In genomic region chr3:190886945-190887344, GRCh38 we compare ENCODE assay signal across 13 cellular contexts. TPM values are rescaled to one million over a fixed set of nuclear protein-coding genes. Genes with fewer than 3 reads are reported as not detected.
DNase-seq lines count a peak whose midpoint lies in the region; ATAC-seq, FAIRE-seq and TF ChIP-seq lines count a peak whose summit lies in the region.
"Had no signal": no experiment of that assay in that cellular context is flagged by ENCODE, and none has a peak within 500 bp of the region (broad histone marks: within the 10 kb centered on the region; RNA-seq: fewer than 3 reads in every experiment).

No MANE protein-coding gene starts in this region.

- no peak overlapping the region for H3K9ac ChIP-seq in astrocyte (ENCODE audit: low read length)
- no peak overlapping the region for H3K9ac ChIP-seq in mesenchymal stem cell (ENCODE audit: low read length)

- H3K14ac ChIP-seq in mesenchymal stem cell (ENCODE audit: low read length in 2 of 2), result no peak overlapping the region

- no peak for TF ChIP-seq CTCF in astrocyte (IDR thresholded peaks at IDR 0.05; ENCODE audit: insufficient read depth, low read depth, low read length)

- no peak overlapping the region for H2BK120ac ChIP-seq in mesenchymal stem cell (ENCODE audit: low read depth, low read length)

- H3K23ac ChIP-seq in mesenchymal stem cell (ENCODE audit: low read length in 2 of 2), result no peak overlapping the region

- H3K4me3 ChIP-seq in astrocyte (ENCODE audit: insufficient read depth, low read depth, low read length) (no peak overlapping the region), mesenchymal stem cell (ENCODE audit: insufficient read depth in 1 of 2, low read depth in 1 of 2, low read length in 2 of 2) (no peak overlapping the region)
- H3K4me3 ChIP-seq: heart right ventricle had no signal

- H3K9me3 ChIP-seq in astrocyte (ENCODE audit: insufficient read depth, low read depth, low read length), result no peaks in the 10 kb centered on the region
- no peaks in the 10 kb centered on the region for H3K9me3 ChIP-seq in mesenchymal stem cell (ENCODE audit: control insufficient read depth, low read length)
- H3K9me3 ChIP-seq: heart right ventricle had no signal

- H4K20me1 ChIP-seq in astrocyte (ENCODE audit: insufficient read depth, low read length), result no peaks in the 10 kb centered on the region

- no peak overlapping the region for H2BK5ac ChIP-seq in mesenchymal stem cell (ENCODE audit: low read depth, low read length, poor library complexity, severe bottlenecking)

- peak; percentile 65 for FAIRE-seq in GM18507 (lab: Jason Lieb, UNC)
- no peak for FAIRE-seq in astrocyte (lab: Jason Lieb, UNC)

- H3K27me3 ChIP-seq in astrocyte (ENCODE audit: insufficient read depth, low read length) (no peaks in the 10 kb centered on the region), mesenchymal stem cell (ENCODE audit: control insufficient read depth in 1 of 2, insufficient read depth in 1 of 2, low read length in 2 of 2) (no peaks in the 10 kb centered on the region)
- H3K27me3 ChIP-seq: brain microvascular endothelial cell had no signal

- H3K4me1 ChIP-seq in astrocyte (ENCODE audit: insufficient read depth, low read length) (no peaks in the 10 kb centered on the region), mesenchymal stem cell (ENCODE audit: control insufficient read depth, insufficient read depth, low read depth, low read length) (no peaks in the 10 kb centered on the region)
- H3K4me1 ChIP-seq: heart right ventricle had no signal

- H3K79me1 ChIP-seq in mesenchymal stem cell (replicated peaks; ENCODE audit: low read length, poor library complexity, severe bottlenecking), result no peaks in the 10 kb centered on the region

- no peak overlapping the region for H2BK12ac ChIP-seq in mesenchymal stem cell (ENCODE audit: low read length in 2 of 2)

- no peaks in the 10 kb centered on the region for H3K27me3 Mint-ChIP-seq in astrocyte (ENCODE audit: low read depth, unreplicated experiment)
- H3K27me3 Mint-ChIP-seq: CD8-positive, alpha-beta memory T cell had no signal

- no peak overlapping the region for H3K18ac ChIP-seq in mesenchymal stem cell (ENCODE audit: low read depth in 1 of 2, low read length in 2 of 2)

- H3K4ac ChIP-seq in mesenchymal stem cell (ENCODE audit: low read depth in 1 of 2, low read length in 2 of 2), result no peak overlapping the region

- H4K91ac ChIP-seq in mesenchymal stem cell (ENCODE audit: low read length), result no peak overlapping the region

- peak overlapping the region; percentile 48 for H3K27ac Mint-ChIP-seq in astrocyte (ENCODE audit: unreplicated experiment)
- H3K27ac Mint-ChIP-seq: activated CD8-positive, alpha-beta T cell treated with anti-CD3 and anti-CD28 coated beads for 36 hours; CD8-positive, alpha-beta memory T cell had no signal

- no peaks in the 10 kb centered on the region for H3K36me3 ChIP-seq in astrocyte (ENCODE audit: insufficient read depth, low read length)
- H3K36me3 ChIP-seq in mesenchymal stem cell (ENCODE audit: control insufficient read depth in 1 of 2, insufficient read depth in 2 of 2, low read depth in 1 of 2, low read length in 2 of 2), result no peaks in the 10 kb centered on the region
- H3K36me3 ChIP-seq: brain microvascular endothelial cell, heart right ventricle had no signal

- no peak for DNase-seq in GM18507 (ENCODE audit: extremely low spot score, insufficient read length, low read depth)
- DNase-seq in astrocyte (ENCODE audit: low read depth), result peak; percentile 4
- no peak for DNase-seq in HuH-7 (ENCODE audit: low spot score)
- DNase-seq in mesenchymal stem cell, result no peak
- no peak for DNase-seq in NCI-H345 (lab: John Stamatoyannopoulos, UW)
- no peak for DNase-seq in AG08395 (ENCODE audit: low spot score)
- DNase-seq: activated CD8-positive, alpha-beta T cell treated with anti-CD3 and anti-CD28 coated beads for 36 hours; brain microvascular endothelial cell; CD8-positive, alpha-beta memory T cell; heart right ventricle; SHP77 had no signal

- no peak overlapping the region for H2AFZ ChIP-seq in astrocyte (ENCODE audit: low read depth, low read length)
- no peak overlapping the region for H2AFZ ChIP-seq in mesenchymal stem cell (ENCODE audit: low read depth, low read length)

- H3K27ac ChIP-seq in astrocyte (ENCODE audit: low read depth, low read length) (no peak overlapping the region), mesenchymal stem cell (ENCODE audit: low read length, poor library complexity, severe bottlenecking) (no peak overlapping the region)
- H3K27ac ChIP-seq: brain microvascular endothelial cell, heart right ventricle had no signal

- H3K4me1 Mint-ChIP-seq in astrocyte (ENCODE audit: low read depth, unreplicated experiment), result peaks cover 3% of the 10 kb centered on the region
- H3K4me1 Mint-ChIP-seq: CD8-positive, alpha-beta memory T cell had no signal

- no peak overlapping the region for H2BK15ac ChIP-seq in mesenchymal stem cell (ENCODE audit: low read depth, poor library complexity, severe bottlenecking)

- H3K4me3 Mint-ChIP-seq in astrocyte (ENCODE audit: unreplicated experiment), result no peak overlapping the region
- H3K4me3 Mint-ChIP-seq: activated CD8-positive, alpha-beta T cell treated with anti-CD3 and anti-CD28 coated beads for 36 hours; CD8-positive, alpha-beta memory T cell had no signal

- 79% methylated on average over 3 of the region's 5 CpGs for WGBS in mesenchymal stem cell

- ATAC-seq in GM21723 (IDR thresholded peaks at IDR 0.05; ENCODE audit: unreplicated experiment) (peak; percentile 68), HG03442 (IDR thresholded peaks at IDR 0.05; ENCODE audit: unreplicated experiment) (peak; percentile 92)
- ATAC-seq: activated CD8-positive, alpha-beta T cell treated with anti-CD3 and anti-CD28 coated beads for 36 hours; heart right ventricle had no signal

- H3K9me3 Mint-ChIP-seq in astrocyte (ENCODE audit: unreplicated experiment), result no peaks in the 10 kb centered on the region
- H3K9me3 Mint-ChIP-seq: activated CD8-positive, alpha-beta T cell treated with anti-CD3 and anti-CD28 coated beads for 36 hours had no signal

- H3K4me2 ChIP-seq in astrocyte (ENCODE audit: low read length) (no peak overlapping the region), mesenchymal stem cell (ENCODE audit: low read length, poor library complexity, severe bottlenecking) (no peak overlapping the region)

- no peak overlapping the region for H4K8ac ChIP-seq in mesenchymal stem cell (ENCODE audit: low read length)

- no peaks in the 10 kb centered on the region for H3K36me3 Mint-ChIP-seq in astrocyte (ENCODE audit: low read depth, unreplicated experiment)
- H3K36me3 Mint-ChIP-seq: CD8-positive, alpha-beta memory T cell had no signal

- H3K79me2 ChIP-seq in astrocyte (ENCODE audit: insufficient read depth, low read length), result no peaks in the 10 kb centered on the region

- H2AK5ac ChIP-seq in mesenchymal stem cell (ENCODE audit: low read length, severe bottlenecking), result no peak overlapping the region

RNA-seq across cellular contexts. Expression of gene GMNC, which starts 24.5 kb away (rescaled TPM):
- 0.62 and 0.75 TPM in 2 replicates for total RNA-seq in astrocyte
- 0.03 TPM for polyA plus RNA-seq in mesenchymal stem cell (2013, experiment 1 of 2)
- 0.04 TPM for polyA plus RNA-seq in mesenchymal stem cell (2013, experiment 2 of 2)
- total RNA-seq: activated CD8-positive, alpha-beta T cell treated with anti-CD3 and anti-CD28 coated beads for 36 hours; CD8-positive, alpha-beta memory T cell had no signal
- polyA plus RNA-seq: CD8-positive, alpha-beta memory T cell had no signal
